Comparison of ENCODE assay signal across 28 cellular contexts in the genomic region with DNA sequence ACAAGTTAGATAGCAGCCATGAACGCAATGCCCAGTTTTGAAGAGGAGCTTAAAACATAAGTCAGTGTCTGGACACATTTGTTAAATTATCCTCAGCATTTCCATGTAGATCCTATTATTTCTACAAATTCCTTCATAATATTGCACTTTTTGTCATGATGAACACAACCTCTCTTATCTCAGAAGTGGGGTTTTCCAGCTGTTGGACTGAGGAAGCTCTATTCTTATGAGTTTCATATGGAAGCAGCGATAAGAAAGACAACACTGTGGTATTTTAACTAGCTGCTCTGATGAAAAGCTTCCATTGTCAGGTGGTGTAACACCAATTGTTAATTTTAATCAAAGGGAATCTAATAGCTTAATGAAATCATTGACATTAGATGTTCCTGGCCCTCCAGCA.
"Had no signal": no experiment of that assay in that cellular context is flagged by ENCODE, and none has a peak within 500 bp of the region (broad histone marks: within the 10 kb centered on the region; RNA-seq: fewer than 3 reads in every experiment).

No MANE protein-coding gene starts in this region.

- H3K36me3 Mint-ChIP-seq: activated CD4-positive, alpha-beta memory T cell treated with anti-CD3 and anti-CD28 coated beads for 36 hours; activated naive CD8-positive, alpha-beta T cell; brain; T-cell had no signal

- H3K4me3 ChIP-seq: MG63 had no signal

- H3K36me3 ChIP-seq: MG63 had no signal

- H3K4me1 Mint-ChIP-seq: activated B cell treated with CpG ODN at 0.5 μM for 24 hours; activated CD4-positive, alpha-beta T cell treated with anti-CD3 and anti-CD28 coated beads, Interleukin-2, amount 10 ng/mL, durations not matched to agents 7 days and 5 days; brain; central memory CD8-positive, alpha-beta T cell; T-cell had no signal

- H3K27ac Mint-ChIP-seq: activated B cell treated with CpG ODN at 0.5 μM for 24 hours; activated CD4-positive, alpha-beta memory T cell treated with anti-CD3 and anti-CD28 coated beads for 36 hours; activated CD4-positive, alpha-beta T cell treated with anti-CD3 and anti-CD28 coated beads, Interleukin-2, amount 10 ng/mL, durations not matched to agents 7 days and 5 days; activated naive CD8-positive, alpha-beta T cell; brain; T-cell had no signal

- H3K9me3 Mint-ChIP-seq: activated CD4-positive, alpha-beta T cell treated with anti-CD3 and anti-CD28 coated beads, Interleukin-2, amount 10 ng/mL, durations not matched to agents 7 days and 5 days; brain had no signal

- DNase-seq: activated B cell treated with CpG ODN at 0.5 μM for 24 hours; activated CD4-positive, alpha-beta memory T cell treated with anti-CD3 and anti-CD28 coated beads for 36 hours; activated CD4-positive, alpha-beta T cell treated with anti-CD3 and anti-CD28 coated beads, Interleukin-2, amount 10 ng/mL, durations not matched to agents 7 days and 5 days; activated CD8-positive, alpha-beta memory T cell treated with anti-CD3 and anti-CD28 coated beads for 24 hours; activated effector memory CD4-positive, alpha-beta T cell treated with anti-CD3 and anti-CD28 coated beads, Interleukin-2, amount 50 U/mL, for 16 hours; activated naive CD4-positive, alpha-beta T cell treated with Interleukin-2 at 50 U/mL for 16 hours; activated T-cell treated with anti-CD3 and anti-CD28 coated beads, Interleukin-2, amount 50 U/mL, for 4 hours; amygdala; KG1; MG63; MV-4-11; NCI-H1092 treated with DMSO at 0.1 percent for 48 hours; NCI-H1417 treated with DMSO at 0.1 percent for 48 hours; NCI-H1694; NCI-H2029; NCI-H2107; NCI-H2171 treated with DMSO at 0.1 percent for 48 hours; NCI-H345; NCI-H510A; NCI-H69; PC-3; SHP77 treated with DMSO at 0.1 percent for 48 hours; T-cell; T-helper 2 cell; T1000 had no signal

- H3K27me3 Mint-ChIP-seq: activated B cell treated with CpG ODN at 0.5 μM for 24 hours; activated CD4-positive, alpha-beta memory T cell treated with anti-CD3 and anti-CD28 coated beads for 36 hours; activated CD4-positive, alpha-beta T cell treated with anti-CD3 and anti-CD28 coated beads, Interleukin-2, amount 10 ng/mL, durations not matched to agents 7 days and 5 days; central memory CD8-positive, alpha-beta T cell; T-cell had no signal

- H3K27me3 ChIP-seq: MG63 had no signal

- H3K4me3 Mint-ChIP-seq: activated B cell treated with CpG ODN at 0.5 μM for 24 hours; activated CD4-positive, alpha-beta memory T cell treated with anti-CD3 and anti-CD28 coated beads for 36 hours; activated CD4-positive, alpha-beta T cell treated with anti-CD3 and anti-CD28 coated beads, Interleukin-2, amount 10 ng/mL, durations not matched to agents 7 days and 5 days; activated naive CD8-positive, alpha-beta T cell; activated T-cell treated with anti-CD3 and anti-CD28 coated beads, Interleukin-2, amount 50 U/mL, for 4 hours; brain; central memory CD8-positive, alpha-beta T cell; T-cell had no signal

- ATAC-seq: activated T-cell treated with anti-CD3 and anti-CD28 coated beads, Interleukin-2, amount 50 U/mL, for 4 hours; PC-3; T-cell had no signal
